ENCODE assay signal across 1 cellular context in the genomic region with DNA sequence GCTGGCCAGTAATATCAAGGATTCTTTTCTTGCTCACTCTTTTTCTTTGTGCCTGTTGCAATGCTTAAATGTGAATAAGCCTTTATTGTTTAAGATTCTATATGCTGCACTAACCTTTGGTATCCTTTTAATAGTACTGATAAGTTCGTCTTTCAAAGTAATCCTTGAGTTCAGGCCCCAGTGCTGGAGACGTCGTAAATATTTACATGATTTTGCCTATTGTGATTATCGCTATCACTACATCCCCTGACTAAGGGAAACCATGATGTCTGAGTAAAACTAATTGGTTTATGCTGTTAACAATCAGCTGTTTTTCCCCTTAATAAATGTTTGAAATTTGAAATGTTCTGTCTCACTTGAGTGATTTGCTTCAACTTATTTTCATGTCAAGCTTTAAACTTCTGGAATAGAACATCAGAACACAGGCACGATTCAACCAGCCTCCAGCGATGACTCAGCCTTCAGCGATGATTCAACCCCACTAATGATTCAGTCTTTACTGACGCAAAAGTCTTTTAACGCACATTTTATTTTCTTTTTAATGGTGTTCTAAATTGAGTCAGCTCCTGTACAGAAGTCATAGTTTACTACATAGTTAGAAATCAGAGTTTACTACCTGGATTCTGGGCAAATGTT.
TF ChIP-seq lines count a peak whose summit lies in the region.

No MANE protein-coding gene starts in this region.

TF ChIP-seq in K562, 482 proteins besides CTCF, POLR2A, EP300 and RAD21 (continued from another document and continues in another):
- TF ChIP-seq ZBTB5 (IDR thresholded peaks at IDR 0.05) (no peak), SMAD4 (CRISPR knock-in tag; conservative IDR thresholded peaks at IDR 0.05) (no peak), PCBP1 (IDR thresholded peaks at IDR 0.05; ENCODE audit: low read depth, low read length, poor library complexity, severe bottlenecking) (no peak), SAFB2 (IDR thresholded peaks at IDR 0.05; ENCODE audit: borderline replicate concordance, low read depth, low read length, severe bottlenecking) (no peak), CHD7 (IDR thresholded peaks at IDR 0.05; ENCODE audit: low read depth, low read length) (no peak), ZNF76 (CRISPR knock-in tag; IDR thresholded peaks at IDR 0.05; ENCODE audit: borderline replicate concordance) (no peak), PHTF2 (CRISPR knock-in tag; IDR thresholded peaks at IDR 0.05) (no peak), NONO (IDR thresholded peaks at IDR 0.05; ENCODE audit: low read depth in 2 of 2, low read length in 1 of 2) (no peak), L3MBTL2 (IDR thresholded peaks at IDR 0.05) (no peak; the same call in none of the 2 replicates), TRIM28 (IDR thresholded peaks at IDR 0.05) (no peak), ZNF408 (CRISPR knock-in tag; IDR thresholded peaks at IDR 0.05; ENCODE audit: low read depth) (no peak), POLR3A (IDR thresholded peaks at IDR 0.05; ENCODE audit: borderline replicate concordance, extremely low read depth, insufficient read depth, insufficient read length) (no peak), BCLAF1 (IDR thresholded peaks at IDR 0.05; ENCODE audit: borderline replicate concordance in 1 of 2, control insufficient read depth in 1 of 2, low read depth in 2 of 2, low read length in 1 of 2) (no peak), FOXA3 (CRISPR knock-in tag; conservative IDR thresholded peaks at IDR 0.05 in 1 of 2, IDR thresholded peaks at IDR 0.05 in 1 of 2) (no peak), FIP1L1 (IDR thresholded peaks at IDR 0.05; ENCODE audit: low read depth, low read length, poor library complexity, severe bottlenecking) (no peak), BCL6 (CRISPR knock-in tag; IDR thresholded peaks at IDR 0.05) (no peak), HDAC2 (IDR thresholded peaks at IDR 0.05) (peak; percentile 60; the same call in 1 of the 2 replicates), ADNP (tag; IDR thresholded peaks at IDR 0.05) (no peak), CREB1 (IDR thresholded peaks at IDR 0.05) (no peak), CREB1 (CRISPR knock-in tag; IDR thresholded peaks at IDR 0.05) (no peak), MECOM (CRISPR knock-in tag; IDR thresholded peaks at IDR 0.05) (no peak), ZNF589 (CRISPR knock-in tag; IDR thresholded peaks at IDR 0.05; ENCODE audit: low read depth) (peak; percentile 43; the same call in 1 of the 2 replicates), ZNF57 (CRISPR knock-in tag; IDR thresholded peaks at IDR 0.05) (no peak)
- TF ChIP-seq, protein P1, sequence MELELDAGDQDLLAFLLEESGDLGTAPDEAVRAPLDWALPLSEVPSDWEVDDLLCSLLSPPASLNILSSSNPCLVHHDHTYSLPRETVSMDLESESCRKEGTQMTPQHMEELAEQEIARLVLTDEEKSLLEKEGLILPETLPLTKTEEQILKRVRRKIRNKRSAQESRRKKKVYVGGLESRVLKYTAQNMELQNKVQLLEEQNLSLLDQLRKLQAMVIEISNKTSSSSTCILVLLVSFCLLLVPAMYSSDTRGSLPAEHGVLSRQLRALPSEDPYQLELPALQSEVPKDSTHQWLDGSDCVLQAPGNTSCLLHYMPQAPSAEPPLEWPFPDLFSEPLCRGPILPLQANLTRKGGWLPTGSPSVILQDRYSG (tag; conservative IDR thresholded peaks at IDR 0.05; ENCODE audit: low read depth) = no peak
- TF ChIP-seq, protein P2, sequence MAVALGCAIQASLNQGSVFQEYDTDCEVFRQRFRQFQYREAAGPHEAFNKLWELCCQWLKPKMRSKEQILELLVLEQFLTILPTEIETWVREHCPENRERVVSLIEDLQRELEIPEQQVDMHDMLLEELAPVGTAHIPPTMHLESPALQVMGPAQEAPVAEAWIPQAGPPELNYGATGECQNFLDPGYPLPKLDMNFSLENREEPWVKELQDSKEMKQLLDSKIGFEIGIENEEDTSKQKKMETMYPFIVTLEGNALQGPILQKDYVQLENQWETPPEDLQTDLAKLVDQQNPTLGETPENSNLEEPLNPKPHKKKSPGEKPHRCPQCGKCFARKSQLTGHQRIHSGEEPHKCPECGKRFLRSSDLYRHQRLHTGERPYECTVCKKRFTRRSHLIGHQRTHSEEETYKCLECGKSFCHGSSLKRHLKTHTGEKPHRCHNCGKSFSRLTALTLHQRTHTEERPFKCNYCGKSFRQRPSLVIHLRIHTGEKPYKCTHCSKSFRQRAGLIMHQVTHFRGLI (CRISPR knock-in tag; IDR thresholded peaks at IDR 0.05) = no peak
- TF ChIP-seq, protein P3, sequence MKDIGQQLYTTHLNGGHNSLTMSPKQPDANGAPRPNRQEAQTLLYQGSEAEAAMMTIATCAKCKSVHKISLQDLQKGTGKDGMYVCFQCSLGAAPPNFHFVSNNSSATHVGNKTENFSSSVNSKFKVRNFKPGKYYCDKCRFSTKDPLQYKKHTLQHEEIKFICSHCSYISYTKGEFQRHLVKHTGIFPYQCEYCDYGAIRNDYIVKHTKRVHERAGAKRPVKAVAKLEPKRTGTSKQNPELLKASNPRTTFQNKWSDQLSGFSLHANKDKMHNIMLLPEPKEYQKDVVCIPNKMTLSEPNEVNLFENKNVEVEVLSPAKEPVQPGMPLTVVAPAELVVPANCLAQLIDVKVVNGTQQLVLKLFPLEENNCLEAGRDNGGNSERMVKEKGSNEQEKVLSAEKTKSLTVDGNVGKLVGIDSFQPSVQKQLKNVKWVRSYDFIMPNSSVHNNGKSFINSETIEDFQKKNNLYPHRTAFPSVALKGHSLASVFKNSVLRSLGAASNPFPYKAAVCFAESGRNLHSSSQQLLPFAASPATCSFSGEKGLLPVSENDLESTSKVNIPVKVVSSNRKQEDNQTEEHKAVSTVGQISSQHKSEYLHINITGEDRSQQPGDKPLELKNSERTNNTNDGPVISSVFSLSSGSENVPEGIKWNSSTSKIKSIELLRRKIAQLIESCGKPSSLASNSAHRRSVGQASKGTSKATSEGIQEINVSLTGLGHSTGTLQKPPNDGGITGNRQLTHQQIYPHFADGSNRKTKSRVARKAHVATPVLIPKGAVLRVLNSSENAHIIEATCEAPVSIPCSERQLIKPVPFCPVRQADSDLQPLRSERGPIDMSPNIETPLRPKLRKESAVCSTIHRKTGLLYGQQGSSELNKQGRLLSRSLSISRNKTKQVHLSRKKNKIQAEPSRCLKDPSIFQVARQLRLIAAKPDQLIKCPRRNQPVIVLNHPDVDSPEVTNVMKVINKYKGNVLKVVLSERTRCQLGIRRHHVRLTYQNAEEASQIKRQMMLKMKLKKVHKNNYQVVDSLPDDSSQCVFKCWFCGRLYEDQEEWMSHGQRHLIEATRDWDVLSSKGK (CRISPR knock-in tag; IDR thresholded peaks at IDR 0.05) = no peak
- TF ChIP-seq, protein P4, sequence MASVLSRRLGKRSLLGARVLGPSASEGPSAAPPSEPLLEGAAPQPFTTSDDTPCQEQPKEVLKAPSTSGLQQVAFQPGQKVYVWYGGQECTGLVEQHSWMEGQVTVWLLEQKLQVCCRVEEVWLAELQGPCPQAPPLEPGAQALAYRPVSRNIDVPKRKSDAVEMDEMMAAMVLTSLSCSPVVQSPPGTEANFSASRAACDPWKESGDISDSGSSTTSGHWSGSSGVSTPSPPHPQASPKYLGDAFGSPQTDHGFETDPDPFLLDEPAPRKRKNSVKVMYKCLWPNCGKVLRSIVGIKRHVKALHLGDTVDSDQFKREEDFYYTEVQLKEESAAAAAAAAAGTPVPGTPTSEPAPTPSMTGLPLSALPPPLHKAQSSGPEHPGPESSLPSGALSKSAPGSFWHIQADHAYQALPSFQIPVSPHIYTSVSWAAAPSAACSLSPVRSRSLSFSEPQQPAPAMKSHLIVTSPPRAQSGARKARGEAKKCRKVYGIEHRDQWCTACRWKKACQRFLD (CRISPR knock-in tag; IDR thresholded peaks at IDR 0.05) = 0 out of 2 replicates have a peak, but pooled peaks have one; percentile 33
